11 cellular contexts compared by ENCODE assay signal in genomic region chr15:90882781-90883525, GRCh38. TPM values are rescaled to one million over a fixed set of nuclear protein-coding genes. Genes with fewer than 3 reads are reported as not detected.
DNase-seq lines count a peak whose midpoint lies in the region; ATAC-seq and TF ChIP-seq lines count a peak whose summit lies in the region.
"Had no signal": no experiment of that assay in that cellular context is flagged by ENCODE, and none has a peak within 500 bp of the region (broad histone marks: within the 10 kb centered on the region; RNA-seq: fewer than 3 reads in every experiment).

No MANE protein-coding gene starts in this region.

- H3K9me3 ChIP-seq in DOHH2 (ENCODE audit: control insufficient read depth, insufficient read depth, low read length) (no peaks in the 10 kb centered on the region), RWPE2 (ENCODE audit: severe bottlenecking) (no peaks in the 10 kb centered on the region), left ventricle myocardium inferior (replicated peaks) (no peaks in the 10 kb centered on the region)

- no peaks in the 10 kb centered on the region for H3K9me2 ChIP-seq in DOHH2 (replicated peaks; ENCODE audit: control insufficient read depth, low read length)

- ATAC-seq in RWPE2 (ENCODE audit: low read depth) (no peak), GM19467 (IDR thresholded peaks at IDR 0.05; ENCODE audit: unreplicated experiment) (no peak)
- ATAC-seq: HCT116 had no signal

- DNase-seq in RWPE2 (ENCODE audit: low spot score) (peak; percentile 73), left ventricle myocardium inferior (no peak), Kasumi-1 (lab: John Stamatoyannopoulos, UW) (no peak), NCI-H1436 treated with DMSO at 0.1 percent for 48 hours (lab: John Stamatoyannopoulos, UW) (no peak)
- DNase-seq in stimulated activated naive CD4-positive, alpha-beta T cell treated with Interleukin-2 at 50 U/mL for 16 hours (lab: John Stamatoyannopoulos, UW), result no peak
- DNase-seq: effector CD4-positive, alpha-beta T cell; SIG-M5 had no signal

- H3K4me3 ChIP-seq in DOHH2 (ENCODE audit: low read length) (peak overlapping the region; percentile 72), RWPE2 (ENCODE audit: severe bottlenecking) (no peak overlapping the region), left ventricle myocardium inferior (peak overlapping the region; percentile 81), rectal smooth muscle tissue (ENCODE audit: low read length) (no peak overlapping the region)

- peaks cover 4% of the 10 kb centered on the region for H3F3A ChIP-seq in DOHH2 (ENCODE audit: control insufficient read depth, insufficient read depth)

- intact Hi-C loops in left ventricle myocardium inferior (cut with micrococcal nuclease), result no loop called here

- H3K36me3 ChIP-seq in DOHH2 (ENCODE audit: control insufficient read depth, low read length) (peaks cover 25% of the 10 kb centered on the region; the same call in 1 of the 2 replicates), RWPE2 (ENCODE audit: low read depth) (peaks cover 26% of the 10 kb centered on the region), left ventricle myocardium inferior (peaks cover 60% of the 10 kb centered on the region), rectal smooth muscle tissue (ENCODE audit: control insufficient read depth, insufficient read depth, low read length) (peaks cover 29% of the 10 kb centered on the region)

- H3K4me2 ChIP-seq in DOHH2 (ENCODE audit: low read length), result peak overlapping the region; percentile 92

- H3K27ac ChIP-seq in DOHH2 (ENCODE audit: low read depth, low read length), result peak overlapping the region; percentile 72
- no peak overlapping the region for H3K27ac ChIP-seq in RWPE2 (ENCODE audit: poor library complexity, severe bottlenecking)
- H3K27ac ChIP-seq in left ventricle myocardium inferior (replicated peaks), result peak overlapping the region; percentile 98
- H3K27ac ChIP-seq in rectal smooth muscle tissue (ENCODE audit: low read depth, low read length), result peak overlapping the region; percentile 92

- H3K27me3 ChIP-seq in DOHH2 (ENCODE audit: control insufficient read depth, low read length) (no peaks in the 10 kb centered on the region), RWPE2 (ENCODE audit: insufficient read depth, poor library complexity, severe bottlenecking) (no peaks in the 10 kb centered on the region), left ventricle myocardium inferior (ENCODE audit: low read depth) (no peaks in the 10 kb centered on the region), rectal smooth muscle tissue (ENCODE audit: control insufficient read depth, insufficient read depth, low read length) (no peaks in the 10 kb centered on the region)

- no peak for TF ChIP-seq CTCF in DOHH2 (IDR thresholded peaks at IDR 0.05; ENCODE audit: low read depth, low read length, poor library complexity, severe bottlenecking)
- TF ChIP-seq CTCF in RWPE2 (IDR thresholded peaks at IDR 0.05; ENCODE audit: poor library complexity, severe bottlenecking), result no peak
- TF ChIP-seq CTCF in left ventricle myocardium inferior (IDR thresholded peaks at IDR 0.05; ENCODE audit: borderline replicate concordance), result no peak

- H4K20me1 ChIP-seq in DOHH2 (ENCODE audit: control insufficient read depth, insufficient read depth, low read depth, low read length), result no peaks in the 10 kb centered on the region

- H3K4me1 ChIP-seq in DOHH2 (ENCODE audit: control insufficient read depth, low read length), result peaks cover 35% of the 10 kb centered on the region
- no peaks in the 10 kb centered on the region for H3K4me1 ChIP-seq in RWPE2 (ENCODE audit: insufficient read depth, poor library complexity, severe bottlenecking)
- H3K4me1 ChIP-seq in left ventricle myocardium inferior, result peaks cover 59% of the 10 kb centered on the region
- peaks cover 4% of the 10 kb centered on the region for H3K4me1 ChIP-seq in rectal smooth muscle tissue (ENCODE audit: control insufficient read depth, insufficient read depth, low read length)

- peaks cover 6% of the 10 kb centered on the region; the same call in 1 of the 2 replicates for H3K79me2 ChIP-seq in DOHH2 (ENCODE audit: control insufficient read depth, low read length)

- no peak overlapping the region for H3K9ac ChIP-seq in rectal smooth muscle tissue (ENCODE audit: low read length)

RNA-seq across cellular contexts. Expression of gene FES, which starts 1.4 kb away (rescaled TPM):
- 11.9 TPM for total RNA-seq in left ventricle myocardium inferior

RNA-seq across cellular contexts. Expression of gene FURIN, which starts 14.6 kb away (rescaled TPM):
- 42.7 TPM for total RNA-seq in left ventricle myocardium inferior

RNA-seq across cellular contexts. Expression of gene MAN2A2, which starts 20.1 kb away (rescaled TPM):
- total RNA-seq in left ventricle myocardium inferior, result 95.4 TPM

RNA-seq across cellular contexts. Expression of gene HDDC3, which starts 49.4 kb away (rescaled TPM):
- total RNA-seq in left ventricle myocardium inferior, result 12.7 TPM

RNA-seq across cellular contexts. Expression of gene UNC45A, which starts 52.1 kb away (rescaled TPM):
- total RNA-seq in left ventricle myocardium inferior, result 21.9 TPM

Comparison
In these comparisons a context has a peak if more than half of its experiments do, and no peak if none do; other contexts are left out.
1. H3K4me3 ChIP-seq: peak in DOHH2 (single experiment) and left ventricle myocardium inferior (single experiment); none in RWPE2 (single experiment) and rectal smooth muscle tissue (single experiment).